ENCODE assay signal across 24 cellular contexts in the genomic region with DNA sequence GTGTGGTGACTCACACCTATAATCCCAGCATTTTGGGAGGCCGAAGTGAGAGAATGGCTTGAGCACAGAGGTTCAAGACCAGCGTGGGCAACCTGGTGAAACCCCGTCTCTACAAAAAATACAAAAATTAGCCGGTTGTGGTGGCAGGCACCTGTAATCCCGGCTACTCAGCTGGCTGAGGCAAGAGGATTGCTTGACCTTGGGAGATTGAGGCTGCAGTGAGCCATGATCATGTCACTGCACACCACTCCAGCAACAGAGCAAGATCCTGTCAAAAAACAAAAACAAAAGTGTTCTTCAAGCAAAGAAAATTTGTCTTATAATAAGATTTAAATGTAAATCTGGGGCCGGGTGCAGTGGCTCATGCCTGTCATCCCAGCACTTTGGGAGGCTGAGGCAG.
"Had no signal": no experiment of that assay in that cellular context is flagged by ENCODE, and none has a peak within 500 bp of the region (broad histone marks: within the 10 kb centered on the region; RNA-seq: fewer than 3 reads in every experiment).

No MANE protein-coding gene starts in this region.

- FAIRE-seq: HTR-8/SVneo, K562, RCC 7860 had no signal

- H3K9ac ChIP-seq: KMS-11 had no signal

- H3K27ac ChIP-seq: HL-60, KMS-11, SJCRH30 had no signal

- DNase-seq: Kasumi-1, MM.1S, NCI-H1092 treated with DMSO at 0.1 percent for 48 hours, NCI-H1436, NCI-H187, NCI-H2029, NCI-H2081 treated with DMSO at 0.1 percent for 48 hours, NCI-H2171, NCI-H226, NCI-H446, NCI-H510A, NCI-H524 treated with DMSO at 0.1 percent for 48 hours, NCI-H69, NCI-H774, SHP77 treated with DMSO at 0.1 percent for 48 hours, SJCRH30 had no signal

- H3K4me2 ChIP-seq: KMS-11 had no signal

- H3K9me3 Mint-ChIP-seq: IgD-negative memory B cell had no signal

- H3K4me3 Mint-ChIP-seq: IgD-negative memory B cell had no signal

- H3K4me1 ChIP-seq: SJCRH30 had no signal

- H3K27me3 ChIP-seq: SJCRH30 had no signal

- H3K9me3 ChIP-seq: SJCRH30 had no signal

- ATAC-seq: K562, Right ventricle myocardium inferior, SK-N-SH treated with all-trans-retinoic acid at 6 μM for 48 hours had no signal

- H3K27ac Mint-ChIP-seq: IgD-negative memory B cell had no signal

- H3K27me3 Mint-ChIP-seq: IgD-negative memory B cell had no signal

- H3K4me3 ChIP-seq: K562, SJCRH30 had no signal
